16 cellular contexts compared by ENCODE assay signal in the genomic region with DNA sequence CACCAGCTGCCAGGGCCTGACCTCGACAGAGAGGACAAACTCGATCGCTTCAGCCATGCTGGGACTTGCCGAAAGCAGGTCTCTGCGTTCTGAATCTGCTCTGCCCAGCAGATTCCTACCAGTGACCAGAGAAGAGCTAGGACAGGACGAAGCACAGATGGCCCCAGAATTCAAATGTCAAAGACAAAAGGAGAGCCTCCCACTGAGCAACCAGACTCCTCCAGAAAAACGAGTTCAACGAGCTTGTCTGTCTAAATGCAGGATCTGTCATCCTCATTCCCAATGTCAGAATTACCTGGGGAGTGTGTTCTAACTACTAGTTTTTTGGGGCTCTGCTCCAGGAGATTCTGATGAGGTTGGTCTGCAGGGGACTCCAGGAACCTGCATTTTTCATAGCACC. TPM values are rescaled to one million over a fixed set of nuclear protein-coding genes. Genes with fewer than 3 reads are reported as not detected.
DNase-seq lines count a peak whose midpoint lies in the region; ATAC-seq and TF ChIP-seq lines count a peak whose summit lies in the region.
"Had no signal": no experiment of that assay in that cellular context is flagged by ENCODE, and none has a peak within 500 bp of the region (broad histone marks: within the 10 kb centered on the region; RNA-seq: fewer than 3 reads in every experiment).

No MANE protein-coding gene starts in this region.

- intact Hi-C loops in prostate gland (cut with DNase I) = no loop called here

- no peaks in the 10 kb centered on the region for H3K9me3 ChIP-seq in KOPT-K1 (ENCODE audit: insufficient read depth, low read length, poor library complexity, severe bottlenecking)
- no peaks in the 10 kb centered on the region for H3K9me3 ChIP-seq in prostate gland
- H3K9me3 ChIP-seq: HAP-1 had no signal

- 51% methylated on average over 8 of the region's 8 CpGs for WGBS in prostate gland

- H3K36me3 ChIP-seq in KOPT-K1 (ENCODE audit: insufficient read depth, low read length) = no peaks in the 10 kb centered on the region
- no peaks in the 10 kb centered on the region for H3K36me3 ChIP-seq in prostate gland
- H3K36me3 ChIP-seq: HAP-1 had no signal

- TF ChIP-seq CTCF in epithelial cell of esophagus (IDR thresholded peaks at IDR 0.05; ENCODE audit: insufficient read depth, low read depth, low read length, missing control alignments) (no peak), prostate gland (IDR thresholded peaks at IDR 0.05) (no peak)

- H3K4me1 ChIP-seq in prostate gland (replicated peaks) = peaks cover 6% of the 10 kb centered on the region

- H3K27me3 ChIP-seq in prostate gland (replicated peaks; ENCODE audit: insufficient read depth) = no peaks in the 10 kb centered on the region

- in situ Hi-C loops in G401 (cut with HindIII; ENCODE audit: low sequenced_read_pairs) = no loop called here

- H3K4me3 ChIP-seq in epithelial cell of esophagus (ENCODE audit: low read length) = no peak overlapping the region
- no peak overlapping the region for H3K4me3 ChIP-seq in prostate gland
- H3K4me3 ChIP-seq: HAP-1 had no signal

- DNase-seq in G401 (ENCODE audit: low spot score) = peak; percentile 67
- DNase-seq in epithelial cell of esophagus (ENCODE audit: low read depth) = peak; percentile 65
- DNase-seq in prostate gland (ENCODE audit: low spot score) = peak; percentile 24
- no peak for DNase-seq in stimulated activated CD4-positive, alpha-beta T cell treated with anti-CD3 and anti-CD28 coated beads, Interleukin-2, amount 100 ng/mL, for 48 hours
- DNase-seq: CD4-positive, alpha-beta T cell; COR-L47; NCI-H1092 treated with DMSO at 0.1 percent for 48 hours; NCI-H146; NCI-H2029 treated with DMSO at 0.1 percent for 48 hours; NCI-H524 treated with DMSO at 0.1 percent for 48 hours; NCI-H82 had no signal

- no peak for TF ChIP-seq POLR2A in prostate gland (IDR thresholded peaks at IDR 0.05)

- H3K27ac ChIP-seq in KOPT-K1 (ENCODE audit: low read depth, low read length, poor library complexity, severe bottlenecking) = peak overlapping the region; percentile 85
- H3K27ac ChIP-seq in prostate gland = no peak overlapping the region

- no peak for ATAC-seq in GM19351 (IDR thresholded peaks at IDR 0.05; ENCODE audit: unreplicated experiment)
- ATAC-seq in GM21447 (IDR thresholded peaks at IDR 0.05; ENCODE audit: unreplicated experiment) = no peak

RNA-seq across cellular contexts. Expression of a gene that starts 13.4 kb away (rescaled TPM):
- total RNA-seq in G401 (2014; rRNA removed; shearing (Covaris generic)) = 0.37 and 3.6 TPM in 2 replicates
- 1 to 10 TPM; 3.3 to 4.1 TPM for total RNA-seq in prostate gland
- total RNA-seq: CD4-positive, alpha-beta T cell; LHCN-M2 had no signal

RNA-seq across cellular contexts. Expression of a gene that starts 14.0 kb away (rescaled TPM):
- 5.5 and 6.0 TPM in 2 replicates for total RNA-seq in G401 (2014; rRNA removed; shearing (Covaris generic))
- 10 to 100 TPM in 1 of 2 donors, 1 to 10 TPM in 1; 5.7 to 16.5 TPM for total RNA-seq in prostate gland

Comparison
In these comparisons a context has a peak if more than half of its experiments do, and no peak if none do; other contexts are left out.
1. DNase-seq: peak in G401 (single experiment), epithelial cell of esophagus (single experiment) and prostate gland (single experiment); none in stimulated activated CD4-positive, alpha-beta T cell treated with anti-CD3 and anti-CD28 coated beads, Interleukin-2, amount 100 ng/mL, for 48 hours (0 of 2).